Comparison of ENCODE assay signal across 2 cellular contexts in the genomic region with DNA sequence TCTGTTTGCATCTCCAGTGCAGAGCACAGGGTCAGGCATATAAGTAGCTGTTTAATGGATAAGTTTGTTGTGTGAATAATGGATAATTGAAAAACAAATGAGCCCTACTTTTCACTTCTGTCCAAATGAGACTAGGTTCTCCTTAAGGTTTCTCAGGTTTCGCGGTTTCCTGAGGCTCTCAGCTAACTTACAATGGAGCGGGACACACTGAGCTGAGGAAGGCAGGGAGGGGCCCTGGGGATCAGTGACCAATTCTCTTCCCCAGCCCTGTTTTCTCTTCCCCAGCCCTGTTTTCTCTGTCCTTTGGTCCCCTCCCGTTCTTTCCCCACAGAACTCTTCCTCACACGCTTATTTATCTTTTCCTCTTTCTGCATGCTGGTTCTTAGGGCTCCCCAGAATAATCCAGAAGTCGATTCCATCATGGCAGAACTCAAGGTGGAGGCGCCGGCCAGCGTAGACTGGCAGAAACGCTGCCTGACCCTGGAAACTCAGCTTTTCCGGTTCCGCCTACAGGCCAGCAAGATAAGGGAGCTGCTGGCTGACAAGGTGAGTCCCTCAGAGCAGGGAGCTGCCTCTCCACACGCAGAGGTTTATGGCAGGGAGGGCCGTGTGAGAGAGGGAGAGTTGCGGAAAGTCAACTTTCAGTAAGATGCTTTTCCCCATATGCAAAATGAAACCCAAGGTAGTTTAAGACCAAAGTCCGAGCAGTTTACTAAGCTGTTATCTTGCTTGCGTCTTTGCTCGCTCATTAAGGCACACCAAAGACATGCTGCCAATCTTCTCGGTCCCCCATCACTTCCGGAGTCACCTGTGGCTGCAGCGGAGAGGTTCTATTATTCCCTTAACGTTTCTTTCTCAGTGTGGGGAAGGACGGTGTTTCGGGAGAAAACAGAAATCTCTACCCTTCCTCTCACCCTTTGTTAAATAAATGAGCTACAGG.
TF ChIP-seq lines count a peak whose summit lies in the region.

No MANE protein-coding gene starts in this region.

TF ChIP-seq in IMR-90, 13 proteins besides CTCF, POLR2A, EP300 and RAD21:
- TF ChIP-seq MAFK (IDR thresholded peaks at IDR 0.05; ENCODE audit: low read depth, low read length) (no peak), RCOR1 (IDR thresholded peaks at IDR 0.05; ENCODE audit: insufficient replicate concordance, low read length) (no peak), FOS (IDR thresholded peaks at IDR 0.05; ENCODE audit: low read depth, low read length) (no peak), BHLHE40 (IDR thresholded peaks at IDR 0.05; ENCODE audit: low read depth, low read length) (no peak), SMC3 (IDR thresholded peaks at IDR 0.05; ENCODE audit: low read depth, low read length) (no peak), RFX5 (IDR thresholded peaks at IDR 0.05; ENCODE audit: low read depth, low read length) (no peak), MAZ (IDR thresholded peaks at IDR 0.05; ENCODE audit: borderline replicate concordance, low read depth, low read length) (no peak), CHD1 (IDR thresholded peaks at IDR 0.05; ENCODE audit: low read depth, low read length) (no peak), MXI1 (IDR thresholded peaks at IDR 0.05; ENCODE audit: borderline replicate concordance, low read depth, low read length) (no peak), CEBPB (IDR thresholded peaks at IDR 0.05; ENCODE audit: low read depth, low read length) (no peak), NFE2L2 (IDR thresholded peaks at IDR 0.05; ENCODE audit: low read depth, low read length) (no peak)
- TF ChIP-seq, protein P1, sequence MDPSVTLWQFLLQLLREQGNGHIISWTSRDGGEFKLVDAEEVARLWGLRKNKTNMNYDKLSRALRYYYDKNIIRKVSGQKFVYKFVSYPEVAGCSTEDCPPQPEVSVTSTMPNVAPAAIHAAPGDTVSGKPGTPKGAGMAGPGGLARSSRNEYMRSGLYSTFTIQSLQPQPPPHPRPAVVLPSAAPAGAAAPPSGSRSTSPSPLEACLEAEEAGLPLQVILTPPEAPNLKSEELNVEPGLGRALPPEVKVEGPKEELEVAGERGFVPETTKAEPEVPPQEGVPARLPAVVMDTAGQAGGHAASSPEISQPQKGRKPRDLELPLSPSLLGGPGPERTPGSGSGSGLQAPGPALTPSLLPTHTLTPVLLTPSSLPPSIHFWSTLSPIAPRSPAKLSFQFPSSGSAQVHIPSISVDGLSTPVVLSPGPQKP (IDR thresholded peaks at IDR 0.05; ENCODE audit: borderline replicate concordance, low read depth, low read length) = no peak
- TF ChIP-seq, protein P2, sequence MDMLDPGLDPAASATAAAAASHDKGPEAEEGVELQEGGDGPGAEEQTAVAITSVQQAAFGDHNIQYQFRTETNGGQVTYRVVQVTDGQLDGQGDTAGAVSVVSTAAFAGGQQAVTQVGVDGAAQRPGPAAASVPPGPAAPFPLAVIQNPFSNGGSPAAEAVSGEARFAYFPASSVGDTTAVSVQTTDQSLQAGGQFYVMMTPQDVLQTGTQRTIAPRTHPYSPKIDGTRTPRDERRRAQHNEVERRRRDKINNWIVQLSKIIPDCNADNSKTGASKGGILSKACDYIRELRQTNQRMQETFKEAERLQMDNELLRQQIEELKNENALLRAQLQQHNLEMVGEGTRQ (IDR thresholded peaks at IDR 0.05; ENCODE audit: low read depth, low read length) = no peak

TF ChIP-seq in GM12878, 131 proteins besides CTCF, POLR2A, EP300 and RAD21:
- TF ChIP-seq SPI1 (IDR thresholded peaks at IDR 0.05; ENCODE audit: borderline replicate concordance, insufficient read depth, low read depth, low read length) = 0 out of 2 replicates have a peak, but pooled peaks have one; percentile 7
- no peak for TF ChIP-seq IRF4 (IDR thresholded peaks at IDR 0.05; ENCODE audit: low read depth, low read length)
- TF ChIP-seq YY1 (IDR thresholded peaks at IDR 0.05; ENCODE audit: low read depth, low read length) = 0 out of 2 replicates have a peak, but pooled peaks have one; percentile 24
- 0 out of 2 replicates have a peak, but pooled peaks have one; percentile 22 for TF ChIP-seq GABPA (IDR thresholded peaks at IDR 0.05; ENCODE audit: low read depth)
- no peak for TF ChIP-seq STAT3 (IDR thresholded peaks at IDR 0.05; ENCODE audit: low read depth, low read length)
- TF ChIP-seq EGR1 (IDR thresholded peaks at IDR 0.05; ENCODE audit: borderline replicate concordance in 1 of 2, low read depth in 2 of 2, low read length in 2 of 2) = no peak
TF ChIP-seq in GM12878: peak in this region for 3.
